In the genomic region with DNA sequence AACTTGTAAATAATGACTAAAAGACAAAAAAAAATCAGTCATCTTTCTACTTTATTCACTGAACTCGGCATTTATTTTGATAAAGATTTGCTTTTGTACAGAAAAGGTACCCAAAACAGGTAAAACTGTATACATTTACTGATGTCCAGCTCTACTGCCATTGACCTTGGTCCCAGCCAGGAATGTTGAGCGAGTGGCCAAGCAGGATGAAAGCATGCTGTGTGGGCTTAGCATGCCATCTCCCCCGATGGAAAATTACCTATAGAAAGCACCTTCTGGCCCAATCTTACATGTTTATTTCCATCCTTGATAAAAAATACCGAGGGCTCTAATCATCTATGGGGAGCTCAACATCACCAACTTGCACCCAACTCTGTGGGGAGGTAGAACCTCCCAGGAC, we compare ENCODE assay signal across 15 cellular contexts.
"Had no signal": no experiment of that assay in that cellular context is flagged by ENCODE, and none has a peak within 500 bp of the region (broad histone marks: within the 10 kb centered on the region; RNA-seq: fewer than 3 reads in every experiment).

No MANE protein-coding gene starts in this region.

- ATAC-seq: activated naive CD4-positive, alpha-beta T cell treated with anti-CD3 and anti-CD28 coated beads, Interleukin-2, amount 50 U/mL, for 72 hours; heart left ventricle; psoas muscle had no signal

- H3K9me2 ChIP-seq: SK-N-SH had no signal

- H3K4me2 ChIP-seq: SK-N-SH had no signal

- H3K9me3 ChIP-seq: heart left ventricle, psoas muscle, SK-N-SH had no signal

- H3K4me1 Mint-ChIP-seq: activated B cell treated with CpG ODN at 0.5 μM for 24 hours had no signal

- DNase-seq: activated B cell treated with CpG ODN at 0.5 μM for 24 hours; activated CD4-positive, alpha-beta T cell treated with anti-CD3 and anti-CD28 coated beads, Interleukin-2, amount 10 ng/mL, durations not matched to agents 7 days and 5 days; activated effector memory CD4-positive, alpha-beta T cell treated with Interleukin-2 at 50 U/mL for 16 hours; activated T-cell treated with anti-CD3 and anti-CD28 coated beads, Interleukin-2, amount 50 U/mL, for 24 hours; amniotic stem cell; foreskin melanocyte; naive B cell; psoas muscle; SK-N-SH; stimulated activated CD4-positive, alpha-beta T cell treated with anti-CD3 and anti-CD28 coated beads, Interleukin-12 subunit alpha, Interleukin-12 subunit beta, amount 100 ng/mL, for 4 hours; stimulated activated CD4-positive, alpha-beta T cell treated with anti-CD3 and anti-CD28 coated beads, Interleukin-2, amount 100 ng/mL, for 48 hours; stimulated activated naive CD4-positive, alpha-beta T cell treated with Interleukin-2 at 50 U/mL for 16 hours had no signal

- H3K9me3 Mint-ChIP-seq: activated B cell treated with CpG ODN at 0.5 μM for 24 hours; activated CD4-positive, alpha-beta T cell treated with anti-CD3 and anti-CD28 coated beads, Interleukin-2, amount 10 ng/mL, durations not matched to agents 7 days and 5 days; activated naive CD4-positive, alpha-beta T cell treated with anti-CD3 and anti-CD28 coated beads, Interleukin-2, amount 50 U/mL, for 72 hours; activated T-cell treated with anti-CD3 and anti-CD28 coated beads, Interleukin-2, amount 50 U/mL, for 24 hours; mesothelial cell of epicardium; naive B cell had no signal

- H3K36me3 Mint-ChIP-seq: activated naive CD4-positive, alpha-beta T cell treated with anti-CD3 and anti-CD28 coated beads, Interleukin-2, amount 50 U/mL, for 72 hours; mesothelial cell of epicardium; naive B cell had no signal

- H3K4me3 Mint-ChIP-seq: activated B cell treated with CpG ODN at 0.5 μM for 24 hours; activated CD4-positive, alpha-beta T cell treated with anti-CD3 and anti-CD28 coated beads, Interleukin-2, amount 10 ng/mL, durations not matched to agents 7 days and 5 days; activated T-cell treated with anti-CD3 and anti-CD28 coated beads, Interleukin-2, amount 50 U/mL, for 24 hours; mesothelial cell of epicardium had no signal

- H3K4me3 ChIP-seq: psoas muscle had no signal

- H3K9ac ChIP-seq: SK-N-SH had no signal

- H3K36me3 ChIP-seq: heart left ventricle had no signal

- H3K27ac Mint-ChIP-seq: activated B cell treated with CpG ODN at 0.5 μM for 24 hours; activated CD4-positive, alpha-beta T cell treated with anti-CD3 and anti-CD28 coated beads, Interleukin-2, amount 10 ng/mL, durations not matched to agents 7 days and 5 days; activated T-cell treated with anti-CD3 and anti-CD28 coated beads, Interleukin-2, amount 50 U/mL, for 24 hours had no signal
